In genomic region chr15:57542505-57542817, GRCh38 we compare ENCODE assay signal across 19 cellular contexts. TPM values are rescaled to one million over a fixed set of nuclear protein-coding genes. Genes with fewer than 3 reads are reported as not detected.
DNase-seq lines count a peak whose midpoint lies in the region; ATAC-seq and TF ChIP-seq lines count a peak whose summit lies in the region.
"Had no signal": no experiment of that assay in that cellular context is flagged by ENCODE, and none has a peak within 500 bp of the region (broad histone marks: within the 10 kb centered on the region; RNA-seq: fewer than 3 reads in every experiment).

No MANE protein-coding gene starts in this region.

- ATAC-seq in RWPE2 (ENCODE audit: low read depth): no peak
- ATAC-seq in lower lobe of right lung: peak in 1 of 2 donors; percentile 12
- ATAC-seq in GM21717 (IDR thresholded peaks at IDR 0.05; ENCODE audit: unreplicated experiment): no peak
- no peak for ATAC-seq in naive thymus-derived CD8-positive, alpha-beta T cell
- no peak for ATAC-seq in HG03439 (IDR thresholded peaks at IDR 0.05; ENCODE audit: unreplicated experiment)
- ATAC-seq in effector memory CD8-positive, alpha-beta T cell (replicated peaks): no peak
- ATAC-seq: stimulated activated naive CD8-positive, alpha-beta T cell treated with anti-CD3 and anti-CD28 coated beads, Interleukin-15, Interleukin-2, amounts not matched to agents 100 U/mL and 50 U/mL, for 24 hours had no signal

- POLR2A ChIA-PET in A673 (lab: Charles Lee; ENCODE audit: low non-redundant PET): interaction anchor here (0.6 to 0.9 kb wide), 3 partner anchors 9 to 651 kb away, joined by 3 to 4 read pairs (median 3); no protein-coding TSS in a partner anchor
- POLR2A ChIA-PET in naive thymus-derived CD8-positive, alpha-beta T cell (lab: Charles Lee): no interaction called here

- peaks cover 25% of the 10 kb centered on the region for H3K27me3 Mint-ChIP-seq in HFFc6 (ENCODE audit: insufficient read depth)
- peaks cover 0 to 24% (median 8%) of the 10 kb centered on the region in 5 donors for H3K27me3 Mint-ChIP-seq in naive thymus-derived CD8-positive, alpha-beta T cell
- peaks cover 33 to 77% of the 10 kb centered on the region in 2 donors for H3K27me3 Mint-ChIP-seq in effector memory CD8-positive, alpha-beta T cell
- H3K27me3 Mint-ChIP-seq: activated naive CD8-positive, alpha-beta T cell had no signal

- H3K4me3 Mint-ChIP-seq in HFFc6: no peak overlapping the region
- H3K4me3 Mint-ChIP-seq in naive thymus-derived CD8-positive, alpha-beta T cell: no peak overlapping the region
- H3K4me3 Mint-ChIP-seq in effector memory CD8-positive, alpha-beta T cell: no peak overlapping the region
- H3K4me3 Mint-ChIP-seq: activated naive CD8-positive, alpha-beta T cell; activated T-cell treated with anti-CD3 and anti-CD28 coated beads, Interleukin-2, amount 50 U/mL, for 24 hours; memory B cell had no signal

- H3K27ac Mint-ChIP-seq in HFFc6: no peak overlapping the region
- no peak overlapping the region for H3K27ac Mint-ChIP-seq in naive thymus-derived CD8-positive, alpha-beta T cell
- H3K27ac Mint-ChIP-seq in effector memory CD8-positive, alpha-beta T cell: no peak overlapping the region
- H3K27ac Mint-ChIP-seq: activated naive CD8-positive, alpha-beta T cell; activated T-cell treated with anti-CD3 and anti-CD28 coated beads, Interleukin-2, amount 50 U/mL, for 24 hours; memory B cell had no signal

- H3K9me3 Mint-ChIP-seq in HFFc6: no peaks in the 10 kb centered on the region
- H3K9me3 Mint-ChIP-seq in naive thymus-derived CD8-positive, alpha-beta T cell: no peaks in the 10 kb centered on the region
- no peaks in the 10 kb centered on the region for H3K9me3 Mint-ChIP-seq in effector memory CD8-positive, alpha-beta T cell

- no peaks in the 10 kb centered on the region for H3K36me3 Mint-ChIP-seq in HFFc6 (ENCODE audit: low read depth)
- H3K36me3 Mint-ChIP-seq in naive thymus-derived CD8-positive, alpha-beta T cell: no peaks in the 10 kb centered on the region
- H3K36me3 Mint-ChIP-seq in effector memory CD8-positive, alpha-beta T cell (ENCODE audit: insufficient read depth): no peaks in the 10 kb centered on the region
- H3K36me3 Mint-ChIP-seq: activated naive CD8-positive, alpha-beta T cell had no signal

- DNase-seq in A673 (ENCODE audit: low spot score) (no peak), HFFc6 (no peak), RWPE2 (ENCODE audit: low spot score) (peak; percentile 12), lower lobe of right lung (no peak)
- DNase-seq in naive thymus-derived CD8-positive, alpha-beta T cell: no peak
- no peak for DNase-seq in effector memory CD8-positive, alpha-beta T cell
- DNase-seq: activated effector memory CD4-positive, alpha-beta T cell treated with anti-CD3 and anti-CD28 coated beads, Interleukin-2, amount 50 U/mL, for 16 hours; cortex of kidney; NCI-H1417 treated with DMSO at 0.1 percent for 48 hours had no signal

- no TSS peak for BruUV-seq in A673 (replicated peaks; lab: Mats Ljungman, UMichigan)

- CTCF ChIA-PET in A673 (lab: Charles Lee): interaction anchor here (0.7 to 1.5 kb wide), 7 partner anchors 9 to 1046 kb away, joined by 3 to 20 read pairs (median 4); no protein-coding TSS in a partner anchor

- no peak overlapping the region for H3K4me3 ChIP-seq in A673 (ENCODE audit: low read depth, low read length, poor library complexity, severe bottlenecking)
- no peak overlapping the region for H3K4me3 ChIP-seq in RWPE2 (ENCODE audit: severe bottlenecking)
- H3K4me3 ChIP-seq in lower lobe of right lung: no peak overlapping the region
- H3K4me3 ChIP-seq: BLaER1, K562, MG63, right atrium auricular region had no signal

- intact Hi-C loops in A673 (cut with micrococcal nuclease; ENCODE audit: unreplicated experiment): loop anchor here (1.0 kb wide), 1 partner anchor 202 kb away; no protein-coding TSS in a partner anchor
- intact Hi-C loops in lower lobe of right lung (cut with DNase I): no loop called here

- H3K4me1 ChIP-seq in A673 (ENCODE audit: insufficient read depth, low read length, poor library complexity, severe bottlenecking): peaks cover 15% of the 10 kb centered on the region
- H3K4me1 ChIP-seq in RWPE2 (ENCODE audit: insufficient read depth, poor library complexity, severe bottlenecking): no peaks in the 10 kb centered on the region
- peaks cover 12% of the 10 kb centered on the region for H3K4me1 ChIP-seq in lower lobe of right lung

- H3K4me1 Mint-ChIP-seq in HFFc6 (ENCODE audit: low read depth): peaks cover 1% of the 10 kb centered on the region
- no peaks in the 10 kb centered on the region for H3K4me1 Mint-ChIP-seq in naive thymus-derived CD8-positive, alpha-beta T cell
- H3K4me1 Mint-ChIP-seq in effector memory CD8-positive, alpha-beta T cell (ENCODE audit: low read depth in 2 of 2): peaks cover 0 to 2% of the 10 kb centered on the region in 2 donors
- H3K4me1 Mint-ChIP-seq: memory B cell had no signal

- peak; percentile 21; the same call in 1 of the 2 replicates for TF ChIP-seq CTCF in A673 (conservative IDR thresholded peaks at IDR 0.05; ENCODE audit: low read depth, low read length)
- TF ChIP-seq CTCF in HFFc6 (IDR thresholded peaks at IDR 0.05): peak; percentile 52
- peak; percentile 90 for TF ChIP-seq CTCF in RWPE2 (IDR thresholded peaks at IDR 0.05; ENCODE audit: poor library complexity, severe bottlenecking)
- TF ChIP-seq CTCF in lower lobe of right lung (IDR thresholded peaks at IDR 0.05): peak; percentile 4

- H3K9me3 ChIP-seq in A673 (ENCODE audit: low read depth, low read length, poor library complexity, severe bottlenecking): no peaks in the 10 kb centered on the region
- no peaks in the 10 kb centered on the region for H3K9me3 ChIP-seq in RWPE2 (ENCODE audit: severe bottlenecking)
- no peaks in the 10 kb centered on the region for H3K9me3 ChIP-seq in lower lobe of right lung
- H3K9me3 ChIP-seq: MG63, right atrium auricular region had no signal

- no peaks in the 10 kb centered on the region for H3K27me3 ChIP-seq in A673 (replicated peaks; ENCODE audit: insufficient read depth, low read depth, low read length, poor library complexity)
- H3K27me3 ChIP-seq in RWPE2 (ENCODE audit: insufficient read depth, poor library complexity, severe bottlenecking): no peaks in the 10 kb centered on the region
- H3K27me3 ChIP-seq in lower lobe of right lung (ENCODE audit: low read depth): no peaks in the 10 kb centered on the region
- H3K27me3 ChIP-seq: BLaER1, MG63, right atrium auricular region had no signal

- H3K36me3 ChIP-seq in A673 (ENCODE audit: insufficient read depth, low read length, poor library complexity, severe bottlenecking): no peaks in the 10 kb centered on the region
- H3K36me3 ChIP-seq in RWPE2 (ENCODE audit: low read depth): no peaks in the 10 kb centered on the region
- peaks cover 35% of the 10 kb centered on the region for H3K36me3 ChIP-seq in lower lobe of right lung
- H3K36me3 ChIP-seq: BLaER1, MG63, right atrium auricular region had no signal

- H3K27ac ChIP-seq in A673 (ENCODE audit: low read depth, low read length, poor library complexity, severe bottlenecking) (no peak overlapping the region), RWPE2 (ENCODE audit: poor library complexity, severe bottlenecking) (no peak overlapping the region), lower lobe of right lung (no peak overlapping the region)
- H3K27ac ChIP-seq: BLaER1, right atrium auricular region had no signal

RNA-seq across cellular contexts. Expression of gene MYZAP, which starts 49.2 kb away (rescaled TPM):
- total RNA-seq in A673 (2021) (not detected in 2 replicates), lower lobe of right lung (41.3 TPM)
- under 1 TPM in 1 of 6 experiments, not detected in 5; 0.12 TPM for total RNA-seq in HFFc6 (2021; fragmentation: NEBNext Ultra II Directional; extraction: Animal tissue kit (Norgen Biotek cat#: 25700))
- not detected for total RNA-seq in naive thymus-derived CD8-positive, alpha-beta T cell
- polyA plus RNA-seq in naive thymus-derived CD8-positive, alpha-beta T cell: under 1 TPM in 2 of 3 donors, not detected in 1; 0.20 to 0.26 TPM
- total RNA-seq: K562 had no signal

Comparison
In these comparisons a context has a peak if more than half of its experiments do, and no peak if none do; other contexts are left out.
1. CTCF ChIP-seq: peak in every context shown above with its lines; median percentile 90 in RWPE2; 52 in HFFc6; 21 in A673; 4 in lower lobe of right lung.
2. RNA of gene MYZAP, which starts 49.2 kb away (total RNA-seq): 41.3 TPM in lower lobe of right lung (single experiment); not detected in naive thymus-derived CD8-positive, alpha-beta T cell, not detected in A673 and 0.12 TPM in HFFc6; every median in the first group is over 10 times any median in the second.